6 cellular contexts compared by ENCODE assay signal in the genomic region with DNA sequence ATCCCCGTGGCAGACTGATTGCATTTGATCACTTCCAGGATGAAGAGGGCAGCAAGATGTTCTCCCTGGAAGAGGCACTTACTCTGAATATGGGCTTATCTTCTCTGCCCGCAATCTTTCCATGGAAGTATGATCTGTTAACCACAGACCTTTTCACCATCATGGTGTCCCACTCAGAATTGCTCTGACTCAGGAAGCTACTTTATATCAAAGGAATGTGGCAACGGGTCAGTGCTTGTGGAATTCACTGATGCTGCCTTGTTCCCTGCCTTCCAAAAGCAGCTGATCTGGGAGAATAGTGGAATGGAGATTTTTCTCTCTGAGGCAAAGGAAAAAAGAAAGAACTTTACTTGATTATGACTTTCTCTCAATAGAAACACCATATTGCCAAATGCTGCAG. TPM values are rescaled to one million over a fixed set of nuclear protein-coding genes. Genes with fewer than 3 reads are reported as not detected.
"Had no signal": no experiment of that assay in that cellular context is flagged by ENCODE, and none has a peak within 500 bp of the region (broad histone marks: within the 10 kb centered on the region; RNA-seq: fewer than 3 reads in every experiment).

No MANE protein-coding gene starts in this region.

RNA-seq across cellular contexts. Expression of a gene that starts 23.6 kb away (rescaled TPM):
- total RNA-seq: HT-29, OCI-LY7, Right ventricle myocardium superior, RPMI7951, SJSA1, T-cell had no signal
